In the genomic region with DNA sequence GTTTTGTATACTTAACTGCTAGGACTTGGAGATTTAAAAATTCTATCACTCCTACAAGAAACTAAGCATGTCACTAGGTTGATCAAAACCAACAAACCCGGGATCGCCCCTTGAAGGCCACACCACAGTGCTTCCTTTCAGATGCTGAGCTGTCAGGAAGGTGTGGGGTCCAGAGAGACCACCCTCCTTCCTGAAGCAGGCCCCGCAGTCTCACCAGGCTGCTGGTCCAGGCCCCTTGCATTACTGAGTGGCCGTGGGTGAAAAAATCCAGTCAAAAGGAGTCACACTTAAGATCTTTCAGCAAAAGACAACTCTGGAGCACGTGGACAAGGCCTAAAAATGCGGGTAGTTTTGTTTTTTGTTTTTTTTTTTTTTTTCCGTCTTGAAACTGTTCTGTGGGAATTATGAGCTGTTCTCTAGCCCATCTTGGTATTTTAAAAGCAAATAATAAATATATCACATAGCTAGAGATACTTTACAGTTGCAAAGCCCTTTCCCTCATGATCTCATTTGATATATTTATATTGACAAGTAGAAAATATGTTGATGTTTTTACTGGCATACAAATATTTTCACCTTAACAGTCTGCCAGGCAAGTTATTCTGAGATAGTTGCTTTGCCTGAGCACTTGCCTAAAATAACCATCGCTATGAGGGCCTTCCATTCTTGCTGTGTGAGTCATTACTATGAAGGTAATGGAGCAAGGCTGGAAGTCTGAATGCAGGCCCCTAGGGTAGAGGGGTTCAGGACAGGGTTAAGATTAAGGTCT, we compare ENCODE assay signal across 13 cellular contexts.
DNase-seq lines count a peak whose midpoint lies in the region; ATAC-seq and TF ChIP-seq lines count a peak whose summit lies in the region.
"Had no signal": no experiment of that assay in that cellular context is flagged by ENCODE, and none has a peak within 500 bp of the region (broad histone marks: within the 10 kb centered on the region; RNA-seq: fewer than 3 reads in every experiment).

No MANE protein-coding gene starts in this region.

- intact Hi-C loops in left lung (cut with DNase I) (no loop called here), vagina (cut with DNase I) (no loop called here)

- H3K27ac ChIP-seq in left lung (no peak overlapping the region), vagina (peak overlapping the region; percentile 26)

- peaks cover 38% of the 10 kb centered on the region for H3K4me1 Mint-ChIP-seq in activated naive CD8-positive, alpha-beta T cell treated with anti-CD3 and anti-CD28 coated beads, Interleukin-2, amount 50 U/mL, for 24 hours
- H3K4me1 Mint-ChIP-seq in activated naive CD8-positive, alpha-beta T cell treated with anti-CD3 and anti-CD28 coated beads for 36 hours: peaks cover 16% of the 10 kb centered on the region
- H3K4me1 Mint-ChIP-seq: activated naive CD4-positive, alpha-beta T cell treated with anti-CD3 and anti-CD28 coated beads, Interleukin-2, amount 50 U/mL, for 24 hours had no signal

- peaks cover 10% of the 10 kb centered on the region for H3K36me3 Mint-ChIP-seq in activated naive CD8-positive, alpha-beta T cell treated with anti-CD3 and anti-CD28 coated beads, Interleukin-2, amount 50 U/mL, for 24 hours (ENCODE audit: low read depth)
- no peaks in the 10 kb centered on the region for H3K36me3 Mint-ChIP-seq in activated naive CD8-positive, alpha-beta T cell treated with anti-CD3 and anti-CD28 coated beads for 36 hours
- H3K36me3 Mint-ChIP-seq: activated naive CD4-positive, alpha-beta T cell treated with anti-CD3 and anti-CD28 coated beads, Interleukin-2, amount 50 U/mL, for 24 hours had no signal

- no peak for TF ChIP-seq CTCF in left lung (IDR thresholded peaks at IDR 0.05)
- no peak for TF ChIP-seq CTCF in vagina (IDR thresholded peaks at IDR 0.05)

- no peaks in the 10 kb centered on the region for H3K9me3 Mint-ChIP-seq in activated naive CD8-positive, alpha-beta T cell treated with anti-CD3 and anti-CD28 coated beads, Interleukin-2, amount 50 U/mL, for 24 hours
- H3K9me3 Mint-ChIP-seq in activated naive CD8-positive, alpha-beta T cell treated with anti-CD3 and anti-CD28 coated beads for 36 hours: no peaks in the 10 kb centered on the region
- H3K9me3 Mint-ChIP-seq: activated naive CD4-positive, alpha-beta T cell treated with anti-CD3 and anti-CD28 coated beads, Interleukin-2, amount 50 U/mL, for 24 hours; T-helper 1 cell treated with Interleukin-12 subunit alpha and Interleukin-12 subunit beta and Interleukin-4 antibody, amounts not matched to agents 30 μg/mL and 1 μg/mL, for 36 hours had no signal

- H3K4me3 Mint-ChIP-seq in activated naive CD8-positive, alpha-beta T cell treated with anti-CD3 and anti-CD28 coated beads, Interleukin-2, amount 50 U/mL, for 24 hours: no peak overlapping the region
- H3K4me3 Mint-ChIP-seq in activated naive CD8-positive, alpha-beta T cell treated with anti-CD3 and anti-CD28 coated beads for 36 hours: no peak overlapping the region
- H3K4me3 Mint-ChIP-seq: activated naive CD4-positive, alpha-beta T cell treated with anti-CD3 and anti-CD28 coated beads, Interleukin-2, amount 50 U/mL, for 24 hours; T-helper 1 cell treated with Interleukin-12 subunit alpha and Interleukin-12 subunit beta and Interleukin-4 antibody, amounts not matched to agents 30 μg/mL and 1 μg/mL, for 36 hours had no signal

- TF ChIP-seq POLR2A in vagina (IDR thresholded peaks at IDR 0.05): no peak

- no peaks in the 10 kb centered on the region for H3K27me3 Mint-ChIP-seq in activated naive CD8-positive, alpha-beta T cell treated with anti-CD3 and anti-CD28 coated beads, Interleukin-2, amount 50 U/mL, for 24 hours
- no peaks in the 10 kb centered on the region for H3K27me3 Mint-ChIP-seq in activated naive CD8-positive, alpha-beta T cell treated with anti-CD3 and anti-CD28 coated beads for 36 hours
- H3K27me3 Mint-ChIP-seq: activated naive CD4-positive, alpha-beta T cell treated with anti-CD3 and anti-CD28 coated beads, Interleukin-2, amount 50 U/mL, for 24 hours had no signal

- ATAC-seq in activated naive CD8-positive, alpha-beta T cell treated with anti-CD3 and anti-CD28 coated beads, Interleukin-2, amount 50 U/mL, for 24 hours: no peak
- ATAC-seq in left lung: peak; percentile 80

- no peaks in the 10 kb centered on the region for H3K27me3 ChIP-seq in left lung
- H3K27me3 ChIP-seq in vagina: no peaks in the 10 kb centered on the region

- DNase-seq in activated naive CD8-positive, alpha-beta T cell treated with anti-CD3 and anti-CD28 coated beads, Interleukin-2, amount 50 U/mL, for 24 hours: no peak
- no peak for DNase-seq in activated naive CD8-positive, alpha-beta T cell treated with anti-CD3 and anti-CD28 coated beads for 36 hours
- DNase-seq in dedifferentiated amniotic fluid mesenchymal stem cell (ENCODE audit: extremely low spot score) (peak; percentile 64), left lung (no peak), vagina (ENCODE audit: extremely low spot score in 2 of 2) (no peak), medulla oblongata (ENCODE audit: extremely low spot score) (no peak), NCI-H1436 treated with DMSO at 0.1 percent for 48 hours (lab: John Stamatoyannopoulos, UW) (no peak)
- no peak for DNase-seq in stimulated activated CD4-positive, alpha-beta T cell treated with anti-CD3 and anti-CD28 coated beads, Interleukin-15, amount 100 ng/mL, for 24 hours
- DNase-seq: 8988T, kidney, NCI-H1436 had no signal

- H3K36me3 ChIP-seq in left lung: peaks cover 0 to 29% of the 10 kb centered on the region in 2 donors
- no peaks in the 10 kb centered on the region for H3K36me3 ChIP-seq in vagina

- H3K4me3 ChIP-seq in left lung (no peak overlapping the region), vagina (no peak overlapping the region)

- H3K9me3 ChIP-seq in left lung (no peaks in the 10 kb centered on the region), vagina (no peaks in the 10 kb centered on the region)

- H3K4me1 ChIP-seq in left lung (peaks cover 5 to 37% of the 10 kb centered on the region in 2 donors), vagina (peaks cover 18% of the 10 kb centered on the region)

- peak overlapping the region; percentile 10 for H3K27ac Mint-ChIP-seq in activated naive CD8-positive, alpha-beta T cell treated with anti-CD3 and anti-CD28 coated beads, Interleukin-2, amount 50 U/mL, for 24 hours
- no peak overlapping the region for H3K27ac Mint-ChIP-seq in activated naive CD8-positive, alpha-beta T cell treated with anti-CD3 and anti-CD28 coated beads for 36 hours
- H3K27ac Mint-ChIP-seq: activated naive CD4-positive, alpha-beta T cell treated with anti-CD3 and anti-CD28 coated beads, Interleukin-2, amount 50 U/mL, for 24 hours; T-helper 1 cell treated with Interleukin-12 subunit alpha and Interleukin-12 subunit beta and Interleukin-4 antibody, amounts not matched to agents 30 μg/mL and 1 μg/mL, for 36 hours had no signal
